In genomic region chr11:76371170-76371569, GRCh38 we compare ENCODE assay signal across 8 cellular contexts. TPM values are rescaled to one million over a fixed set of nuclear protein-coding genes. Genes with fewer than 3 reads are reported as not detected.
A peak's percentile ranks its signal among the peaks of the same experiment; 100 is the strongest.
DNase-seq lines count a peak whose midpoint lies in the region; TF ChIP-seq lines count a peak whose summit lies in the region.

No MANE protein-coding gene starts in this region.

- no peak overlapping the region for H3K27ac Mint-ChIP-seq in activated CD4-positive, alpha-beta T cell treated with anti-CD3 and anti-CD28 coated beads, Interleukin-2, amount 10 ng/mL, durations not matched to agents 7 days and 5 days

- H3K4me3 ChIP-seq in vagina: no peak overlapping the region

- no peaks in the 10 kb centered on the region for H3K36me3 Mint-ChIP-seq in activated CD4-positive, alpha-beta T cell treated with anti-CD3 and anti-CD28 coated beads, Interleukin-2, amount 10 ng/mL, durations not matched to agents 7 days and 5 days (ENCODE audit: low read depth)

- no peaks in the 10 kb centered on the region for H3K9me3 ChIP-seq in vagina

- no peaks in the 10 kb centered on the region for H3K36me3 ChIP-seq in vagina

- CTCF ChIA-PET in activated CD4-positive, alpha-beta T cell treated with anti-CD3 and anti-CD28 coated beads, Interleukin-2, amount 10 ng/mL, durations not matched to agents 7 days and 5 days (lab: Charles Lee): no interaction called here

- POLR2A ChIA-PET in activated CD4-positive, alpha-beta T cell treated with anti-CD3 and anti-CD28 coated beads, Interleukin-2, amount 10 ng/mL, durations not matched to agents 7 days and 5 days (lab: Charles Lee): no interaction called here

- no peak overlapping the region for H3K4me3 Mint-ChIP-seq in activated CD4-positive, alpha-beta T cell treated with anti-CD3 and anti-CD28 coated beads, Interleukin-2, amount 10 ng/mL, durations not matched to agents 7 days and 5 days

- H3K9me3 Mint-ChIP-seq in activated CD4-positive, alpha-beta T cell treated with anti-CD3 and anti-CD28 coated beads, Interleukin-2, amount 10 ng/mL, durations not matched to agents 7 days and 5 days: no peaks in the 10 kb centered on the region

- TF ChIP-seq POLR2A in vagina (IDR thresholded peaks at IDR 0.05): no peak

- intact Hi-C loops in vagina (cut with DNase I): no loop called here

- no peaks in the 10 kb centered on the region for H3K27me3 ChIP-seq in vagina

- no peaks in the 10 kb centered on the region for H3K27me3 Mint-ChIP-seq in activated CD4-positive, alpha-beta T cell treated with anti-CD3 and anti-CD28 coated beads, Interleukin-2, amount 10 ng/mL, durations not matched to agents 7 days and 5 days

- peaks cover 27% of the 10 kb centered on the region for H3K4me1 ChIP-seq in vagina

- no peak for TF ChIP-seq CTCF in vagina (IDR thresholded peaks at IDR 0.05)

- H3K4me1 Mint-ChIP-seq in activated CD4-positive, alpha-beta T cell treated with anti-CD3 and anti-CD28 coated beads, Interleukin-2, amount 10 ng/mL, durations not matched to agents 7 days and 5 days: peaks cover 31% of the 10 kb centered on the region

- no peak overlapping the region for H3K27ac ChIP-seq in vagina

- DNase-seq in activated CD4-positive, alpha-beta T cell treated with anti-CD3 and anti-CD28 coated beads for 4 hours: peak; percentile 20 to 39
- DNase-seq in activated CD4-positive, alpha-beta T cell treated with anti-CD3 and anti-CD28 coated beads, Interleukin-2, amount 10 ng/mL, durations not matched to agents 7 days and 5 days: no peak
- DNase-seq in M059J (ENCODE audit: low read depth) (peak; percentile 82), brain pericyte (ENCODE audit: low read depth, low spot score) (peak; percentile 33), hippocampal formation (lab: John Stamatoyannopoulos, UW) (no peak), NCI-H2196 treated with DMSO at 0.1 percent for 48 hours (lab: John Stamatoyannopoulos, UW; ENCODE audit: unreplicated experiment) (no peak), vagina (ENCODE audit: extremely low spot score in 2 of 2) (no peak)
- peak; percentile 38 for DNase-seq in stimulated activated CD4-positive, alpha-beta T cell treated with anti-CD3 and anti-CD28 coated beads, Interleukin-15, amount 100 ng/mL, for 24 hours

RNA-seq across cellular contexts. Expression of gene THAP12, which starts 9.8 kb away (rescaled TPM):
- 10 to 100 TPM; 49.5 to 56.1 TPM for total RNA-seq in activated CD4-positive, alpha-beta T cell treated with anti-CD3 and anti-CD28 coated beads, Interleukin-2, amount 10 ng/mL, durations not matched to agents 7 days and 5 days
- total RNA-seq in M059J (2014; rRNA removed; shearing (Covaris generic)): 33.9 and 59.5 TPM in 2 replicates
- 25.8 TPM for total RNA-seq in vagina

RNA-seq across cellular contexts. Expression of gene GVQW3, which starts 10.0 kb away (rescaled TPM):
- total RNA-seq in activated CD4-positive, alpha-beta T cell treated with anti-CD3 and anti-CD28 coated beads, Interleukin-2, amount 10 ng/mL, durations not matched to agents 7 days and 5 days: 1 to 10 TPM; 5.5 to 5.7 TPM
- 1.4 and 3.0 TPM in 2 replicates for total RNA-seq in M059J (2014; rRNA removed; shearing (Covaris generic))
- total RNA-seq in vagina: 1.2 TPM

Comparison
In these comparisons a context has a peak if more than half of its experiments do, and no peak if none do; other contexts are left out.
1. DNase-seq: peak in activated CD4-positive, alpha-beta T cell treated with anti-CD3 and anti-CD28 coated beads for 4 hours (2 of 2), M059J (single experiment), brain pericyte (single experiment) and stimulated activated CD4-positive, alpha-beta T cell treated with anti-CD3 and anti-CD28 coated beads, Interleukin-15, amount 100 ng/mL, for 24 hours (single experiment); none in activated CD4-positive, alpha-beta T cell treated with anti-CD3 and anti-CD28 coated beads, Interleukin-2, amount 10 ng/mL, durations not matched to agents 7 days and 5 days (single experiment), hippocampal formation (0 of 2), NCI-H2196 treated with DMSO at 0.1 percent for 48 hours (single experiment) and vagina (0 of 2).